In the genomic region with DNA sequence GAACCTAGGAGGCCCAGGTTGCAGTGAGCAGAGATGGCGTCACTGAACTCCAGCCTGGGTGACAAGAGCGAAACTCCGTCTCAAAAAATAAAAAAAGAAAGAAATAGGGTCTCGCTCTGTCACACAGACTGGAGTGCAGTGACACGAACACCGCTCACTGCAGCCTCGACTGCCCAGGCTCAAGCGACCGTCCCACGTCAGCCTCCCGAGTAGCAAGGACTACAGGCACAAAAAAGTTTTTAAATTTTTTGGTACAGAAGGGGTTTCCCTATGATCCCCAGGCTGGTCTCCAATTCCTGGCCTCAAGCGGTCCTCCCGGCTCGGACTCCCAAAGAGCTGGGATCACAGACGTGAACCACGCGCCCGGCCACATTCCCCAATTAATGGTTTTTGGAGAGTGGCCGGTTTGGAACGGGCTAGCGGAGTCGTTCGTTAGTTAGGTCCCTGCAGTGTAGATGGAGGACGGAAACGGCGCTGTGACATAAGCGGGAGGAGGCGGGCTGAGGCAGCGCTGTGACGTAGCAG, we compare ENCODE assay signal across 8 cellular contexts. TPM values are rescaled to one million over a fixed set of nuclear protein-coding genes. Genes with fewer than 3 reads are reported as not detected.
DNase-seq lines count a peak whose midpoint lies in the region; ATAC-seq and TF ChIP-seq lines count a peak whose summit lies in the region.

No MANE protein-coding gene starts in this region.

- no peak for TF ChIP-seq POLR2A in breast epithelium (IDR thresholded peaks at IDR 0.05)

- peaks cover 34% of the 10 kb centered on the region for H3K4me1 Mint-ChIP-seq in stimulated activated naive CD8-positive, alpha-beta T cell treated with anti-CD3 and anti-CD28 coated beads, Interleukin-15, Interleukin-2, amounts not matched to agents 100 ng/mL and 50 ng/mL, for 24 hours (ENCODE audit: low read depth)

- H3K4me3 ChIP-seq in breast epithelium (peak overlapping the region; percentile 64 to 95 (median 87)), mucosa of descending colon (peak overlapping the region; percentile 12)

- H3K36me3 Mint-ChIP-seq in stimulated activated naive CD8-positive, alpha-beta T cell treated with anti-CD3 and anti-CD28 coated beads, Interleukin-15, Interleukin-2, amounts not matched to agents 100 ng/mL and 50 ng/mL, for 24 hours (ENCODE audit: low read depth) = peaks cover 14% of the 10 kb centered on the region

- no peak for DNase-seq in stimulated activated naive CD8-positive, alpha-beta T cell treated with anti-CD3 and anti-CD28 coated beads, Interleukin-15, Interleukin-2, amounts not matched to agents 100 U/mL and 50 U/mL, for 24 hours
- DNase-seq in breast epithelium (ENCODE audit: low spot score in 2 of 2) = no peak
- DNase-seq in mucosa of descending colon = no peak
- DNase-seq in NCI-H510A treated with DMSO at 0.1 percent for 48 hours (lab: John Stamatoyannopoulos, UW) = no peak
- no peak for DNase-seq in activated CD4-positive, alpha-beta T cell treated with anti-CD3 and anti-CD28 coated beads for 1 hour

- peak overlapping the region; percentile 99 for H3K4me3 Mint-ChIP-seq in stimulated activated naive CD8-positive, alpha-beta T cell treated with anti-CD3 and anti-CD28 coated beads, Interleukin-15, Interleukin-2, amounts not matched to agents 100 ng/mL and 50 ng/mL, for 24 hours

- H3K9me3 Mint-ChIP-seq in stimulated activated naive CD8-positive, alpha-beta T cell treated with anti-CD3 and anti-CD28 coated beads, Interleukin-15, Interleukin-2, amounts not matched to agents 100 ng/mL and 50 ng/mL, for 24 hours = no peaks in the 10 kb centered on the region

- TF ChIP-seq CTCF in breast epithelium (IDR thresholded peaks at IDR 0.05) (no peak), mucosa of descending colon (IDR thresholded peaks at IDR 0.05) (no peak)

- H3K27ac ChIP-seq in breast epithelium = peak overlapping the region; percentile 90 to 98

- no peaks in the 10 kb centered on the region for H3K27me3 Mint-ChIP-seq in stimulated activated naive CD8-positive, alpha-beta T cell treated with anti-CD3 and anti-CD28 coated beads, Interleukin-15, Interleukin-2, amounts not matched to agents 100 ng/mL and 50 ng/mL, for 24 hours

- ATAC-seq in stimulated activated naive CD8-positive, alpha-beta T cell treated with anti-CD3 and anti-CD28 coated beads, Interleukin-15, Interleukin-2, amounts not matched to agents 100 U/mL and 50 U/mL, for 24 hours = no peak
- ATAC-seq in mucosa of descending colon = no peak
- no peak for ATAC-seq in GM21786 (IDR thresholded peaks at IDR 0.05; ENCODE audit: unreplicated experiment)
- no peak for ATAC-seq in HG03039 (IDR thresholded peaks at IDR 0.05; ENCODE audit: unreplicated experiment)

- H3K36me3 ChIP-seq in breast epithelium (no peaks in the 10 kb centered on the region), mucosa of descending colon (ENCODE audit: low read depth) (peaks cover 5% of the 10 kb centered on the region)

- H3K9me3 ChIP-seq in breast epithelium (no peaks in the 10 kb centered on the region), mucosa of descending colon (no peaks in the 10 kb centered on the region)

- H3K27me3 ChIP-seq in breast epithelium = no peaks in the 10 kb centered on the region

- intact Hi-C loops in breast epithelium (cut with DNase I; ENCODE audit: low total_unique reads) (loop anchor here (2.0 kb wide), 1 partner anchor 25 kb away; the partner anchor contains the start of gene IBA57), mucosa of descending colon (cut with DNase I, micrococcal nuclease) (no loop called here)

- H3K27ac Mint-ChIP-seq in stimulated activated naive CD8-positive, alpha-beta T cell treated with anti-CD3 and anti-CD28 coated beads, Interleukin-15, Interleukin-2, amounts not matched to agents 100 ng/mL and 50 ng/mL, for 24 hours = peak overlapping the region; percentile 97

- H3K4me1 ChIP-seq in breast epithelium (peaks cover 18 to 29% of the 10 kb centered on the region in 2 donors), mucosa of descending colon (ENCODE audit: low read depth) (peaks cover 28% of the 10 kb centered on the region)

RNA-seq across cellular contexts. Expression of gene GUK1, which starts 0.6 kb away (rescaled TPM):
- total RNA-seq in breast epithelium = 100 to 1,000 TPM; 218 to 413 (median 333) TPM
- total RNA-seq in mucosa of descending colon = 100 to 1,000 TPM; 165 to 182 (median 178) TPM

RNA-seq across cellular contexts. Expression of gene GJC2, which starts 10.3 kb away (rescaled TPM):
- total RNA-seq in breast epithelium (1 to 10 TPM; 1.3 TPM), mucosa of descending colon (1 to 10 TPM in 2 of 3 donors, under 1 TPM in 1; 0.55 to 8.9 (median 1.5) TPM)

RNA-seq across cellular contexts. Expression of gene IBA57, which starts 26.1 kb away (rescaled TPM):
- total RNA-seq in breast epithelium = 1 to 10 TPM; 3.4 to 4.1 (median 3.9) TPM
- 10 to 100 TPM; 11.5 to 12.9 (median 11.8) TPM for total RNA-seq in mucosa of descending colon

RNA-seq across cellular contexts. Expression of gene MRPL55, which starts 30.4 kb away (rescaled TPM):
- total RNA-seq in breast epithelium (100 to 1,000 TPM in 2 of 3 donors, 10 to 100 TPM in 1; 76.4 to 108 (median 102) TPM), mucosa of descending colon (10 to 100 TPM; 24.3 to 42.1 (median 37.3) TPM)

RNA-seq across cellular contexts. Expression of gene C1orf35, which starts 36.3 kb away (rescaled TPM):
- total RNA-seq in breast epithelium = 10 to 100 TPM; 11.5 to 17.0 (median 15.7) TPM
- 10 to 100 TPM; 10.6 to 15.7 (median 13.9) TPM for total RNA-seq in mucosa of descending colon
